ENCODE assay signal across 17 cellular contexts in the genomic region with DNA sequence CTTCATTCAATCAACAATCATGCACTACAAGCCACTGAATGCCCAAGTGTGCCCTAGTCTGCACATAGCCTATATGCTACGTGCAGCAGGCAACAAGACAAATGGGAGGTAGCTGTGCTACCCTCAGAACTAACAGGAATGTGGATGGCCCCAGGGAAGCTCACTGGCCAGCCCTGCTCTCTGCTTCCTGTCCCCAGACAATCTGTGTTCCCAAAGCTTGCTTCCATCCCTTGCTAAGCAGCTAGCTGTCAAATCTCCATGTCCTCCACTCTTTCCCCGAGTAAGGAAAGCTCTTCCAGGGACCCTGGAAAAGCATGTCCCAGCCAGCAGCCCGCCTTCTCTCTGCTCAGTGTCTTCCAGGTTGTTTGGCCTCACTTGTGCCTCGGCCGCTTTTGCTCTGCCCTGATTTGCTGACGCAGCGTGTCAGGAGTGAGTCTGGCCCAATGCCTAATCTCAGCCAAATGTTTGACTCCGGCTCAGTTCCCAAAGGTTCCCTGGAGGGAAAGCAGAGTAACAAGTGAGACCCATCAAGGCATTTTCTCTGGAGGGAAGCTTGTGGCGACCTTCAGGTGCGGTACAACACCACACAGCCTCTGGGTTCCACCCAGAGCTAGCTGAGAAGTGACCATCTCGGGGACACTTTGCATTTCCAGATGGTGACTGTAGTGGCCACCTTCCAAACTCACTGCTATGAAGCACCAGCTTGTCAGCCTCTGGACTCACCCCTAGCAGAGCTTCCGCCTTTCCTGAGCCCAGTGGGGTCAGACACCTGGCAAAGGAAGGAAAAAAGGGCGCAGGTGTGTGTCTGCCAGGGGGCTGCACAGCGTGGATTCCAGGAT.
A peak's percentile ranks its signal among the peaks of the same experiment; 100 is the strongest.
DNase-seq lines count a peak whose midpoint lies in the region; ATAC-seq, FAIRE-seq and TF ChIP-seq lines count a peak whose summit lies in the region.
"Had no signal": no experiment of that assay in that cellular context is flagged by ENCODE, and none has a peak within 500 bp of the region (broad histone marks: within the 10 kb centered on the region; RNA-seq: fewer than 3 reads in every experiment).

No MANE protein-coding gene starts in this region.

- H3K27ac Mint-ChIP-seq in CD4-positive, alpha-beta memory T cell = no peak overlapping the region
- H3K27ac Mint-ChIP-seq: activated T-cell treated with anti-CD3 and anti-CD28 coated beads, Interleukin-2, amount 50 U/mL, for 24 hours; IgD-negative memory B cell; memory B cell had no signal

- no peak for TF ChIP-seq CTCF in heart right ventricle (IDR thresholded peaks at IDR 0.05)
- no peak for TF ChIP-seq CTCF in parathyroid adenoma (IDR thresholded peaks at IDR 0.05)

- FAIRE-seq in HTR-8/SVneo (lab: Jason Lieb, UNC) = no peak
- FAIRE-seq: small intestine, TTC549 had no signal

- H3K79me2 ChIP-seq in parathyroid adenoma = no peaks in the 10 kb centered on the region

- POLR2A ChIA-PET in CD4-positive, alpha-beta memory T cell (lab: Charles Lee; ENCODE audit: partially characterized antibody) = no interaction called here

- DNase-seq in Ammon's horn (ENCODE audit: low spot score) (peak; percentile 48), RPMI8226 (peak; percentile 76), heart right ventricle (no peak), T-helper 1 cell (no peak), HTR-8/SVneo (ENCODE audit: insufficient read length, low spot score) (no peak)
- DNase-seq in CD4-positive, alpha-beta memory T cell = no peak
- DNase-seq in activated CD4-positive, alpha-beta T cell treated with anti-CD3 and anti-CD28 coated beads, Interleukin-2, amount 50 U/mL, for 4 hours = no peak
- DNase-seq: activated T-cell treated with anti-CD3 and anti-CD28 coated beads, Interleukin-2, amount 50 U/mL, for 24 hours; foreskin melanocyte; small intestine; stimulated activated CD8-positive, alpha-beta memory T cell treated with anti-CD3 and anti-CD28 coated beads, Interleukin-4, amount 100 ng/mL, for 48 hours had no signal

- H3K9me3 ChIP-seq in heart right ventricle (no peaks in the 10 kb centered on the region), parathyroid adenoma (ENCODE audit: control insufficient read depth, low read length) (no peaks in the 10 kb centered on the region)
- no peaks in the 10 kb centered on the region for H3K9me3 ChIP-seq in CD4-positive, alpha-beta memory T cell (ENCODE audit: control insufficient read depth in 1 of 2, low read length in 2 of 2)

- peak; percentile 54 to 77 (median 62) for ATAC-seq in heart right ventricle
- ATAC-seq: Panc1 had no signal

- H3K27me3 ChIP-seq in heart right ventricle (no peaks in the 10 kb centered on the region), parathyroid adenoma (ENCODE audit: control insufficient read depth, insufficient read depth, low read length) (no peaks in the 10 kb centered on the region)
- H3K27me3 ChIP-seq in CD4-positive, alpha-beta memory T cell (ENCODE audit: insufficient read depth, low read length) = no peaks in the 10 kb centered on the region

- no peaks in the 10 kb centered on the region for H3K36me3 Mint-ChIP-seq in CD4-positive, alpha-beta memory T cell
- H3K36me3 Mint-ChIP-seq: CD14-positive monocyte, IgD-negative memory B cell, memory B cell had no signal

- H3K36me3 ChIP-seq in heart right ventricle (no peaks in the 10 kb centered on the region), parathyroid adenoma (ENCODE audit: control insufficient read depth, insufficient read depth, low read length) (no peaks in the 10 kb centered on the region)
- no peaks in the 10 kb centered on the region for H3K36me3 ChIP-seq in CD4-positive, alpha-beta memory T cell (ENCODE audit: insufficient read depth, low read length)

- H2AFZ ChIP-seq in parathyroid adenoma = peak overlapping the region; percentile 73

- peaks cover 0 to 3% (median under 1%) of the 10 kb centered on the region in 4 donors for H3K4me1 Mint-ChIP-seq in CD4-positive, alpha-beta memory T cell
- H3K4me1 Mint-ChIP-seq: IgD-negative memory B cell, memory B cell had no signal

- WGBS in heart right ventricle, 2 donors = 42 to 48% methylated on average over 14 of the region's 14 CpGs

- H3K27me3 Mint-ChIP-seq in CD4-positive, alpha-beta memory T cell = peaks cover 0 to 3% of the 10 kb centered on the region in 2 donors
- H3K27me3 Mint-ChIP-seq: activated T-cell treated with anti-CD3 and anti-CD28 coated beads, Interleukin-2, amount 50 U/mL, for 24 hours had no signal

- H3K4me3 ChIP-seq in heart right ventricle = no peak overlapping the region
- no peak overlapping the region for H3K4me3 ChIP-seq in parathyroid adenoma (ENCODE audit: low read depth, low read length)
- H3K4me3 ChIP-seq in CD4-positive, alpha-beta memory T cell (ENCODE audit: low read length in 2 of 2) = no peak overlapping the region

- peak overlapping the region in 1 of 10 donors; percentile 3 for H3K27ac ChIP-seq in heart right ventricle
- no peak overlapping the region for H3K27ac ChIP-seq in parathyroid adenoma
- no peak overlapping the region for H3K27ac ChIP-seq in CD4-positive, alpha-beta memory T cell (ENCODE audit: low read depth, low read length)

- CTCF ChIA-PET in CD4-positive, alpha-beta memory T cell (lab: Charles Lee; ENCODE audit: partially characterized antibody) = no interaction called here

- H3K9ac ChIP-seq in parathyroid adenoma = no peak overlapping the region

- H3K4me2 ChIP-seq in parathyroid adenoma (ENCODE audit: low read length) = peak overlapping the region; percentile 23

- intact Hi-C loops in heart right ventricle (cut with DNase I) = no loop called here
- intact Hi-C loops in CD4-positive, alpha-beta memory T cell (cut with micrococcal nuclease) = no loop called here

- H3K4me1 ChIP-seq in heart right ventricle (peaks cover 0 to 28% (median 12%) of the 10 kb centered on the region in 9 donors), parathyroid adenoma (peaks cover 9% of the 10 kb centered on the region)
- no peaks in the 10 kb centered on the region for H3K4me1 ChIP-seq in CD4-positive, alpha-beta memory T cell (ENCODE audit: insufficient read depth, low read length)

- H3K9me3 Mint-ChIP-seq in CD4-positive, alpha-beta memory T cell = no peaks in the 10 kb centered on the region
- H3K9me3 Mint-ChIP-seq: activated T-cell treated with anti-CD3 and anti-CD28 coated beads, Interleukin-2, amount 50 U/mL, for 24 hours; CD14-positive monocyte; IgD-negative memory B cell; memory B cell had no signal

- no peak overlapping the region for H3K4me3 Mint-ChIP-seq in CD4-positive, alpha-beta memory T cell
- H3K4me3 Mint-ChIP-seq: activated T-cell treated with anti-CD3 and anti-CD28 coated beads, Interleukin-2, amount 50 U/mL, for 24 hours; IgD-negative memory B cell; memory B cell had no signal

Comparison
In these comparisons a context has a peak if more than half of its experiments do, and no peak if none do; other contexts are left out.
1. DNase-seq: peak in Ammon's horn (single experiment) and RPMI8226 (single experiment); none in heart right ventricle (0 of 2), CD4-positive, alpha-beta memory T cell (0 of 5), activated CD4-positive, alpha-beta T cell treated with anti-CD3 and anti-CD28 coated beads, Interleukin-2, amount 50 U/mL, for 4 hours (0 of 2), T-helper 1 cell (0 of 5) and HTR-8/SVneo (single experiment).